In the genomic region with DNA sequence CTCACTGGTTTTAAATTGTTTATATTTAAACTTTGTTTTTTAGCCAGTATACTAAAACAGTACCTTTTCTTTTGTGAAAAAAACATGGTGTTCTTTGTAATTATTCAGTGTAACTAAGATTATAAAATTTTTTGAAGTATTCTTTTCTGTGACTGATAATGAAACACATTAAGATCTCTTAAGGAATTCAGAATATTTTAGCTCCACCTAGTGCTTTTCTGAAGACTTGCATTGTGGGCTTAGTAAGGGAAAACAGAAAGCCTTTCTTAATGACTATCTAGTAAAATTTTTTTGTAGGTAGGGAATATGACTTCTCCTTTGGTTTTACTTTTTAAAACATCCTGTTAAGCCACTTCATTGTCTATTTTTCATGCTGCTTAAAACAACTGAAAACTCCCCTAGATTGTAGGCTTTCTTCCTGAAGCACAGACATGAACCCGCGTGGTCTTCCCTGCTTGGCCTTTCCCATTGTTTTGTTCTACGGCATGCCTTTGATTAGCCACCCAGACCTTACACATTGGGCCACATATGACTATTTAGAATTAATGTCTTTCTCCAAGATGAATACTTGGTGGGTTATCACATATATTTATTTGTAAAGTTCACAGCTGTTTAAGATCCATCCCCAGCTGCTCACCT, we compare ENCODE assay signal across 8 cellular contexts.
DNase-seq lines count a peak whose midpoint lies in the region; ATAC-seq and TF ChIP-seq lines count a peak whose summit lies in the region.

No MANE protein-coding gene starts in this region.

- H4K20me1 ChIP-seq in KMS-11 (ENCODE audit: insufficient read depth) = no peaks in the 10 kb centered on the region

- no peak for ATAC-seq in HG03139 (IDR thresholded peaks at IDR 0.05; ENCODE audit: unreplicated experiment)

- no peak overlapping the region for H3K4me2 ChIP-seq in KMS-11

- no peaks in the 10 kb centered on the region for H3K79me2 ChIP-seq in KMS-11 (ENCODE audit: insufficient read depth, low read depth)

- H3K36me3 ChIP-seq in KMS-11 (ENCODE audit: insufficient read depth) = no peaks in the 10 kb centered on the region

- H3K4me1 ChIP-seq in KMS-11 (ENCODE audit: low read depth, poor library complexity, severe bottlenecking) = no peaks in the 10 kb centered on the region

- no peak overlapping the region for H3K9ac ChIP-seq in KMS-11

- H3K4me3 ChIP-seq in KMS-11 (IDR thresholded peaks at IDR 0.05; ENCODE audit: insufficient read depth, low read depth, low read length) (no peak overlapping the region), foreskin fibroblast (ENCODE audit: low read depth in 1 of 2, low read length in 2 of 2) (no peak overlapping the region)

- TF ChIP-seq CTCF in KMS-11 (conservative IDR thresholded peaks at IDR 0.05; ENCODE audit: low read depth, low read length) = peak; percentile 69
- TF ChIP-seq CTCF in foreskin fibroblast (IDR thresholded peaks at IDR 0.05; ENCODE audit: low read depth, low read length) = peak; percentile 68

- no peaks in the 10 kb centered on the region for H3K27me3 ChIP-seq in KMS-11 (ENCODE audit: insufficient read depth, low read depth)

- DNase-seq in NOMO-1 (lab: John Stamatoyannopoulos, UW; ENCODE audit: unreplicated experiment in 2 of 2) (peak; percentile 3 to 58), NOMO-1 treated with dmso at 0.1 percent for 144 hours (lab: John Stamatoyannopoulos, UW; ENCODE audit: unreplicated experiment) (no peak), SK-N-DZ (ENCODE audit: low spot score) (peak; percentile 15), foreskin fibroblast (peak; percentile 17 to 52), retina (peak; percentile 39)
- no peak for DNase-seq in activated naive CD4-positive, alpha-beta T cell treated with Interleukin-2 at 50 U/mL for 16 hours

- no peak overlapping the region for H2AFZ ChIP-seq in KMS-11 (ENCODE audit: low read depth)

- H3K27ac ChIP-seq in KMS-11 = no peak overlapping the region

Comparison
In these comparisons a context has a peak if more than half of its experiments do, and no peak if none do; other contexts are left out.
1. DNase-seq: peak in NOMO-1 (2 of 2), SK-N-DZ (single experiment), foreskin fibroblast (2 of 2) and retina (single experiment); none in NOMO-1 treated with dmso at 0.1 percent for 144 hours (single experiment) and activated naive CD4-positive, alpha-beta T cell treated with Interleukin-2 at 50 U/mL for 16 hours (single experiment).